In the genomic region with DNA sequence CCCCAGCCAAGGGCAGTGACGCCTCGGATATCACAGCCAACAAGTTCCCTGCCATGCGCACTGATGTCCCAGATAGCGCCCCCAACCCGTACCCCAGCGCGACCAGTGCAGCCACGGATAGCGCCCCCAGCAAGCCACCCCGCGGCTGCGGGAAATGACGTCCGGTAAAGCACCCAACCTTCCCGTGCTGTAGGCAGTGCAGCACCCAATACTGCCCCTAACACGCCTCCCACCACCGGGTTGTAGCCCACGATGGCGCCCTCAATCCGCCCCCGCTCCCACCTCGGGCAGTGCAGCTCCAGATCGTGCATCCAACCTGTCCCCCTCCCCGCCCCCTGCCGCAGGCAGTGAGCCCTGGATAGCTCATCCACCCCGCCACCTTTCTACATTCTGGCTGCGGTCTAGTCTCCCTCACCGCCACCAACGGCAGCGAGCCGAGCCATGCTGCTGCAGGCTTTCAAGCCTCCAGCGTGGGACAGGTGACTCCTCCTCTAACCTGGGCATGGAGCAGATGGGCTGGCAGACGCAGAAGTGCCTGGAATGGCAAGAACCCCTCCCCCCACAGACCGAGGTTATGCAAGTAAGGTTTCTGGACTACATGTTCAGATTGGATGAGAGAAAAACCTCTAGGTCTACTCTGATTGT, we compare ENCODE assay signal across 1 cellular context.
TF ChIP-seq lines count a peak whose summit lies in the region.

No MANE protein-coding gene starts in this region.

TF ChIP-seq in HCT116, 20 proteins besides CTCF, POLR2A, EP300 and RAD21 (continued from another document):
- TF ChIP-seq ZFX (IDR thresholded peaks at IDR 0.05), result no peak
- TF ChIP-seq EGR1 (IDR thresholded peaks at IDR 0.05; ENCODE audit: low read depth), result no peak
- no peak for TF ChIP-seq ZBTB33 (IDR thresholded peaks at IDR 0.05; ENCODE audit: extremely low read depth, insufficient replicate concordance, low read length)
- TF ChIP-seq JUND (IDR thresholded peaks at IDR 0.05), result no peak
- TF ChIP-seq ELF1 (IDR thresholded peaks at IDR 0.05; ENCODE audit: borderline replicate concordance, low read depth), result no peak
- no peak for TF ChIP-seq TCF7L2 (IDR thresholded peaks at IDR 0.05; ENCODE audit: borderline replicate concordance, extremely low read depth, insufficient read depth, insufficient read length)
- TF ChIP-seq SRF (IDR thresholded peaks at IDR 0.05; ENCODE audit: low read depth), result no peak
- no peak for TF ChIP-seq FOSL1 (IDR thresholded peaks at IDR 0.05; ENCODE audit: low read depth)
- no peak for TF ChIP-seq ZNF274 (IDR thresholded peaks at IDR 0.05; ENCODE audit: low read depth, low read length)
